18 cellular contexts compared by ENCODE assay signal in the genomic region with DNA sequence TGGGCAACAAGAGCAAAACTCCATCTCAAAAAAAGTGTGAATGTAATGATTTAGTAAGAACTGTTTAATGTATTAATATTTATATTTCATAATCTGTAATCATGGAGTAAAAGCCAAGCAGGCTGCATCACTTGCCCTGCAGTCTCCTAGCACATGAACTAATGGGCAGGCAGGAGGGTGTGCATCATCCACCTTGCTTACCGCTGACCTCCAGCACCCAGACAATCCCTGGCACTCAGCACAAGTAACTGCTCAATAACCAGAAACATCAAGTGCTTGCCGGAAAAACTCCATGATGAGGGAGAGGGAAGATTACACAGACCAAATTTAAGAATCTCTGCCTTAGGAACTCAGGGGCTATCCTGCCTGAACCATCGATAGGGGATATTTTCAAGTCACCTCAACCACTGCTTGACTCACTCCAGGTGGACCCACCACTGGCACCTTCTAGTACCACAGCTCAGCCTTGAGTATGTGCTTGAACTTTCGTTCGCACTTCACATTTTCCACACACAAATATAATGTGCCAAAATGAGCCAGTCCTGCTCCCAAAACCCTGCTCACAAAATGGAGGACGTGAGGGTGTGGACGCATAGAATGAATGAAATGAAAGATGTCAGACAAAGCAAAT. TPM values are rescaled to one million over a fixed set of nuclear protein-coding genes. Genes with fewer than 3 reads are reported as not detected.
DNase-seq lines count a peak whose midpoint lies in the region; ATAC-seq, FAIRE-seq and TF ChIP-seq lines count a peak whose summit lies in the region.
"Had no signal": no experiment of that assay in that cellular context is flagged by ENCODE, and none has a peak within 500 bp of the region (broad histone marks: within the 10 kb centered on the region; RNA-seq: fewer than 3 reads in every experiment).

No MANE protein-coding gene starts in this region.

- TF ChIP-seq CTCF in CD8-positive, alpha-beta T cell (IDR thresholded peaks at IDR 0.05): no peak
- TF ChIP-seq CTCF in keratinocyte (optimal IDR thresholded peaks at IDR 0.05 in 1 of 3, IDR thresholded peaks at IDR 0.05 in 1 of 3, conservative IDR thresholded peaks at IDR 0.05 in 1 of 3; ENCODE audit: extremely low read depth in 1 of 3, insufficient read depth in 2 of 3, low read length in 3 of 3): no peak
- no peak for TF ChIP-seq CTCF in gastrocnemius medialis (IDR thresholded peaks at IDR 0.05 in 4 of 5, conservative IDR thresholded peaks at IDR 0.05 in 1 of 5)
- no peak for TF ChIP-seq CTCF in ascending aorta (IDR thresholded peaks at IDR 0.05)

- H3K4me1 Mint-ChIP-seq in CD8-positive, alpha-beta T cell (ENCODE audit: low read depth): peaks cover 81% of the 10 kb centered on the region
- peaks cover 84 to 88% (median 87%) of the 10 kb centered on the region in 3 donors for H3K4me1 Mint-ChIP-seq in T-cell

- no peak overlapping the region for H3K4me2 ChIP-seq in keratinocyte (ENCODE audit: control insufficient read depth, extremely low read depth, insufficient read depth, low read depth, low read length)
- H3K4me2 ChIP-seq: GM23338 had no signal

- peaks cover 17% of the 10 kb centered on the region for H3K9me1 ChIP-seq in keratinocyte (ENCODE audit: control insufficient read depth, extremely low read depth, insufficient read depth, low read length)

- H3K4me3 Mint-ChIP-seq in CD8-positive, alpha-beta T cell: peak overlapping the region; percentile 13
- peak overlapping the region in 2 of 3 donors; percentile 5 to 18 for H3K4me3 Mint-ChIP-seq in T-cell
- H3K4me3 Mint-ChIP-seq: GM23338; T-helper 1 cell treated with Interleukin-12 subunit alpha and Interleukin-12 subunit beta and Interleukin-4 antibody, amounts not matched to agents 30 μg/mL and 1 μg/mL, for 36 hours had no signal

- in situ Hi-C loops in gastrocnemius medialis (cut with MboI; ENCODE audit: low sequenced_read_pairs in 4 of 4): no loop called here

- no peak overlapping the region for H3K4me3 ChIP-seq in CD8-positive, alpha-beta T cell (ENCODE audit: low read depth, low read length)
- H3K4me3 ChIP-seq in keratinocyte (ENCODE audit: control insufficient read depth in 2 of 3, extremely low read depth in 1 of 3, insufficient read depth in 2 of 3, low read depth in 1 of 3, low read length in 3 of 3) (no peak overlapping the region), gastrocnemius medialis (no peak overlapping the region), ascending aorta (no peak overlapping the region)
- H3K4me3 ChIP-seq: GM23338, testis had no signal

- dilution Hi-C loops in keratinocyte (cut with MboI; ENCODE audit: extremely low pct_ligation_motif_present, low sequenced_read_pairs): no loop called here

- FAIRE-seq in keratinocyte (lab: Jason Lieb, UNC): no peak

- no peak overlapping the region for H3K27ac ChIP-seq in CD8-positive, alpha-beta T cell (ENCODE audit: low read depth, low read length)
- H3K27ac ChIP-seq in keratinocyte (ENCODE audit: control insufficient read depth, insufficient read depth, low read length) (peak overlapping the region; percentile 57), gastrocnemius medialis (peak overlapping the region; percentile 77 to 98 (median 90)), ascending aorta (no peak overlapping the region)
- H3K27ac ChIP-seq: neutrophil, testis had no signal

- H3K27me3 ChIP-seq in CD8-positive, alpha-beta T cell (ENCODE audit: insufficient read depth, low read length): no peaks in the 10 kb centered on the region
- no peaks in the 10 kb centered on the region for H3K27me3 ChIP-seq in keratinocyte (ENCODE audit: control insufficient read depth, extremely low read depth, insufficient read depth, low read length)
- H3K27me3 ChIP-seq in gastrocnemius medialis: no peaks in the 10 kb centered on the region
- H3K27me3 ChIP-seq in ascending aorta: no peaks in the 10 kb centered on the region
- H3K27me3 ChIP-seq: BE2C, neutrophil, testis had no signal

- POLR2A ChIA-PET in CD8-positive, alpha-beta T cell (lab: Charles Lee): no interaction called here
- POLR2A ChIA-PET in T-cell (lab: Charles Lee): no interaction called here

- H3K27ac Mint-ChIP-seq in CD8-positive, alpha-beta T cell: peak overlapping the region; percentile 38
- H3K27ac Mint-ChIP-seq in T-cell: no peak overlapping the region
- H3K27ac Mint-ChIP-seq: GM23338; T-helper 1 cell treated with Interleukin-12 subunit alpha and Interleukin-12 subunit beta and Interleukin-4 antibody, amounts not matched to agents 30 μg/mL and 1 μg/mL, for 36 hours had no signal

- H3K9me3 ChIP-seq in CD8-positive, alpha-beta T cell (ENCODE audit: low read length): no peaks in the 10 kb centered on the region
- H3K9me3 ChIP-seq in keratinocyte (ENCODE audit: control insufficient read depth, low read depth, low read length) (no peaks in the 10 kb centered on the region), gastrocnemius medialis (no peaks in the 10 kb centered on the region), ascending aorta (no peaks in the 10 kb centered on the region)
- H3K9me3 ChIP-seq: BE2C, neutrophil, testis had no signal

- intact Hi-C loops in CD8-positive, alpha-beta T cell (cut with DNase I, micrococcal nuclease): no loop called here
- intact Hi-C loops in gastrocnemius medialis (cut with DNase I; ENCODE audit: low total_unique reads) (loop anchor here (2.0 to 10.0 kb wide), 2 partner anchors 31 to 1151 kb away; no protein-coding TSS in a partner anchor), ascending aorta (cut with DNase I) (no loop called here)

- ATAC-seq in CD8-positive, alpha-beta T cell: no peak
- no peak for ATAC-seq in T-cell (replicated peaks in 1 of 4)
- no peak for ATAC-seq in gastrocnemius medialis
- no peak for ATAC-seq in GM21367 (IDR thresholded peaks at IDR 0.05; ENCODE audit: unreplicated experiment)
- ATAC-seq in HG03432 (IDR thresholded peaks at IDR 0.05; ENCODE audit: unreplicated experiment): no peak
- ATAC-seq: GM23338, Right ventricle myocardium inferior had no signal

- H3K79me2 ChIP-seq in keratinocyte (ENCODE audit: control insufficient read depth, insufficient read depth, low read length): peaks cover 95% of the 10 kb centered on the region

- no peak for TF ChIP-seq POLR2A in gastrocnemius medialis (IDR thresholded peaks at IDR 0.05)

- H3K4me1 ChIP-seq in CD8-positive, alpha-beta T cell (ENCODE audit: insufficient read depth, low read length): peaks cover 76% of the 10 kb centered on the region
- H3K4me1 ChIP-seq in keratinocyte (ENCODE audit: control insufficient read depth, extremely low read depth, insufficient read depth, low read length) (peaks cover 35% of the 10 kb centered on the region), gastrocnemius medialis (peaks cover 83 to 92% of the 10 kb centered on the region in 2 donors), ascending aorta (peaks cover 15 to 69% of the 10 kb centered on the region in 2 donors)
- H3K4me1 ChIP-seq: BE2C had no signal

- H3K36me3 ChIP-seq in CD8-positive, alpha-beta T cell (ENCODE audit: insufficient read depth, low read length): no peaks in the 10 kb centered on the region
- H3K36me3 ChIP-seq in keratinocyte (ENCODE audit: control insufficient read depth in 2 of 2, extremely low read depth in 1 of 2, insufficient read depth in 2 of 2, low read length in 2 of 2) (peaks cover 2 to 21% of the 10 kb centered on the region in 2 experiments), gastrocnemius medialis (no peaks in the 10 kb centered on the region), ascending aorta (no peaks in the 10 kb centered on the region)
- H3K36me3 ChIP-seq: BE2C, neutrophil had no signal

- H3K27me3 Mint-ChIP-seq in CD8-positive, alpha-beta T cell (ENCODE audit: low read depth): no peaks in the 10 kb centered on the region
- no peaks in the 10 kb centered on the region for H3K27me3 Mint-ChIP-seq in T-cell

- no peak overlapping the region for H2AFZ ChIP-seq in keratinocyte (ENCODE audit: control insufficient read depth, low read length)
- H2AFZ ChIP-seq: GM23338 had no signal

- peaks cover 62% of the 10 kb centered on the region for H4K20me1 ChIP-seq in keratinocyte (ENCODE audit: control insufficient read depth, extremely low read depth, insufficient read depth, low read length)

- H3K9me3 Mint-ChIP-seq in CD8-positive, alpha-beta T cell: no peaks in the 10 kb centered on the region
- H3K9me3 Mint-ChIP-seq in T-cell: no peaks in the 10 kb centered on the region
- H3K9me3 Mint-ChIP-seq: GM23338; T-helper 1 cell treated with Interleukin-12 subunit alpha and Interleukin-12 subunit beta and Interleukin-4 antibody, amounts not matched to agents 30 μg/mL and 1 μg/mL, for 36 hours had no signal

- no peak for DNase-seq in CD8-positive, alpha-beta T cell
- DNase-seq in T-cell (no peak), keratinocyte (ENCODE audit: low read depth, low spot score) (no peak), gastrocnemius medialis (no peak), ascending aorta (ENCODE audit: low spot score in 2 of 2) (no peak)
- DNase-seq: BE2C, DMS153, head of caudate nucleus, KBM-7, MV-4-11, NCI-H2029 treated with DMSO at 0.1 percent for 48 hours, testis had no signal

- peaks cover 15% of the 10 kb centered on the region for H3K36me3 Mint-ChIP-seq in CD8-positive, alpha-beta T cell
- peaks cover 14% of the 10 kb centered on the region for H3K36me3 Mint-ChIP-seq in T-cell

- H3K9ac ChIP-seq in keratinocyte (ENCODE audit: control insufficient read depth, extremely low read depth, insufficient read depth, low read length): no peak overlapping the region

- CTCF ChIA-PET in CD8-positive, alpha-beta T cell (lab: Charles Lee): interaction anchor here (0.8 kb wide), 1 partner anchor 35 kb away, joined by 3 read pairs; no protein-coding TSS in a partner anchor
- CTCF ChIA-PET in T-cell (lab: Charles Lee): no interaction called here

RNA-seq across cellular contexts. Expression of a gene that starts 18.6 kb away (rescaled TPM):
- total RNA-seq in CD8-positive, alpha-beta T cell: 100 to 1,000 TPM; 123 to 128 TPM
- total RNA-seq in T-cell: 100 to 1,000 TPM; 115 to 154 (median 139) TPM
- polyA plus RNA-seq in keratinocyte: 3.7 to 9.2 TPM (median 5.5 TPM) in 3 replicates
- 95.1 TPM for polyA plus RNA-seq in keratinocyte (2011; ENCODE audit: low read depth)
- 6.2 and 7.8 TPM in 2 replicates for polyA plus RNA-seq in keratinocyte (2011; cell fraction: cytosol; rRNA removed)
- polyA plus RNA-seq in keratinocyte (2011; cell fraction: nucleus; rRNA removed): 22.6 and 30.8 TPM in 2 replicates
- polyA plus RNA-seq in keratinocyte (2012; ENCODE audit: low replicate concordance): 39.3 and 52.1 TPM in 2 replicates
- 14.3 to 144 TPM (median 21.9 TPM) in 3 replicates for polyA minus RNA-seq in keratinocyte
- polyA minus RNA-seq in keratinocyte (2011; cell fraction: cytosol; rRNA and poly(A)+ RNA removed): 15.0 TPM
- polyA minus RNA-seq in keratinocyte (2011; cell fraction: nucleus; rRNA and poly(A)+ RNA removed): 27.1 and 33.9 TPM in 2 replicates
- total RNA-seq in gastrocnemius medialis: 10 to 100 TPM; 64.8 to 83.2 (median 73.9) TPM
- 55.3 TPM for total RNA-seq in ascending aorta

Comparison
In these comparisons a context has a peak if more than half of its experiments do, and no peak if none do; other contexts are left out.
1. H3K27ac ChIP-seq: peak in keratinocyte (single experiment) and gastrocnemius medialis (4 of 4); none in CD8-positive, alpha-beta T cell (single experiment) and ascending aorta (0 of 2).